ENCODE assay signal across 29 cellular contexts in the genomic region with DNA sequence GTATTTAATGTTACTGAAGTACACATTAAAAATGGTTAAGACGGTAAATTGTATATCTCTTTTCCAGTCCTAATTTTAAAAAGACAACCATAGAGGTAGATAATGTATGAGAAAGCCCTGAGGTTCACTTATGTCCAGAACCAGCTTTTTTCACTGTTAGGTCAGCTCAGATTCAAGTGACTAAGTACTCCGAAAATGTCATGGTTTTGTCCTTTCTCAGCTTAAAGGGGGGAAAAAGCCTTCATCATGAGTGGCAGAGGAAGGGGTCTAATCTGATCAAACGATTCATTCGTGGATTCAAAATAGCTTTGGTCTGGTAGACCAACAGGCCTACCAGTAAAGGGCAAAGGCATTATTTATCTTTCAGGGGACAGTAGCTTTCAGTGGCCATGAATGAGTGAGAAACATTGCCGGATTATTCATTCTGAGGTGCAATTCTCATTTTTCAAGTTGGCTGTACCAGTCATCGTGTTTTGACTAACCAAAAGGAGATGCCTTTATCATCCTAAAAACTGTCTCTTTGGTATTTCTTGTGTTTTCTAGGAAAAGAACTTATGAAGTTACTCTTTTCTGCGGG.
"Had no signal": no experiment of that assay in that cellular context is flagged by ENCODE, and none has a peak within 500 bp of the region (broad histone marks: within the 10 kb centered on the region; RNA-seq: fewer than 3 reads in every experiment).

No MANE protein-coding gene starts in this region.

- H3K4me2 ChIP-seq: smooth muscle cell had no signal

- H3K27me3 ChIP-seq: breast epithelium, heart right ventricle, sigmoid colon, uterus had no signal

- DNase-seq: activated CD4-positive, alpha-beta T cell treated with anti-CD3 and anti-CD28 coated beads, Interleukin-2, amount 50 U/mL, for 1 hour; activated CD8-positive, alpha-beta T cell treated with anti-CD3 and anti-CD28 coated beads for 36 hours; activated effector memory CD4-positive, alpha-beta T cell treated with Interleukin-2 at 50 U/mL for 16 hours; activated naive CD4-positive, alpha-beta T cell treated with Interleukin-2 at 50 U/mL for 16 hours; activated naive CD8-positive, alpha-beta T cell treated with anti-CD3 and anti-CD28 coated beads, Interleukin-2, amount 10 ng/mL, durations not matched to agents 7 days and 5 days; activated T-cell treated with anti-CD3 and anti-CD28 coated beads, Interleukin-2, amount 50 U/mL, for 48 hours; amniotic stem cell; central memory CD4-positive, alpha-beta T cell; endodermal cell; heart right ventricle; kidney glomerular epithelial cell; lower lobe of right lung; mesenchymal stem cell; naive thymus-derived CD8-positive, alpha-beta T cell; nucleus accumbens; psoas muscle; sigmoid colon; stimulated activated CD4-positive, alpha-beta T cell treated with anti-CD3 and anti-CD28 coated beads, Interleukin-15, amount 100 ng/mL, for 24 hours; T-helper 2 cell; trophoblast cell; uterus had no signal

- H3K27ac ChIP-seq: breast epithelium, heart right ventricle, lower lobe of right lung, parathyroid adenoma, psoas muscle, sigmoid colon, thoracic aorta, uterus had no signal

- H3K27ac Mint-ChIP-seq: activated CD8-positive, alpha-beta T cell treated with anti-CD3 and anti-CD28 coated beads for 36 hours; activated naive CD8-positive, alpha-beta T cell treated with anti-CD3 and anti-CD28 coated beads, Interleukin-2, amount 10 ng/mL, durations not matched to agents 7 days and 5 days; dendritic cell treated with granulocyte-macrophage colony-stimulating factor and Interleukin-4, amounts not matched to agents 40 ng/mL and 50 ng/mL, for 4 days; endodermal cell; naive thymus-derived CD8-positive, alpha-beta T cell; stimulated activated naive CD8-positive, alpha-beta T cell treated with anti-CD3 and anti-CD28 coated beads, Interleukin-15, Interleukin-2, amounts not matched to agents 100 ng/mL and 50 ng/mL, for 24 hours; WTC11 had no signal

- H3K9me3 ChIP-seq: breast epithelium, lower lobe of right lung, psoas muscle, sigmoid colon, thoracic aorta, uterus had no signal

- H3K4me1 Mint-ChIP-seq: activated naive CD8-positive, alpha-beta T cell treated with anti-CD3 and anti-CD28 coated beads, Interleukin-2, amount 10 ng/mL, durations not matched to agents 7 days and 5 days; naive thymus-derived CD8-positive, alpha-beta T cell; neural crest cell had no signal

- H3K4me1 ChIP-seq: breast epithelium, heart right ventricle, lower lobe of right lung, parathyroid adenoma, psoas muscle, sigmoid colon, uterus had no signal

- H3K4me3 ChIP-seq: breast epithelium, heart right ventricle, lower lobe of right lung, psoas muscle, sigmoid colon, smooth muscle cell, thoracic aorta, uterus had no signal

- H3K36me3 Mint-ChIP-seq: activated naive CD8-positive, alpha-beta T cell treated with anti-CD3 and anti-CD28 coated beads, Interleukin-2, amount 10 ng/mL, durations not matched to agents 7 days and 5 days; naive thymus-derived CD8-positive, alpha-beta T cell had no signal

- H3K4me3 Mint-ChIP-seq: activated CD8-positive, alpha-beta T cell treated with anti-CD3 and anti-CD28 coated beads for 36 hours; activated naive CD8-positive, alpha-beta T cell treated with anti-CD3 and anti-CD28 coated beads, Interleukin-2, amount 10 ng/mL, durations not matched to agents 7 days and 5 days; dendritic cell treated with granulocyte-macrophage colony-stimulating factor and Interleukin-4, amounts not matched to agents 40 ng/mL and 50 ng/mL, for 4 days; endodermal cell; naive thymus-derived CD8-positive, alpha-beta T cell; neural crest cell; stimulated activated naive CD8-positive, alpha-beta T cell treated with anti-CD3 and anti-CD28 coated beads, Interleukin-15, Interleukin-2, amounts not matched to agents 100 ng/mL and 50 ng/mL, for 24 hours; WTC11 had no signal

- H3K9me3 Mint-ChIP-seq: activated CD8-positive, alpha-beta T cell treated with anti-CD3 and anti-CD28 coated beads for 36 hours; activated naive CD8-positive, alpha-beta T cell treated with anti-CD3 and anti-CD28 coated beads, Interleukin-2, amount 10 ng/mL, durations not matched to agents 7 days and 5 days; dendritic cell treated with granulocyte-macrophage colony-stimulating factor and Interleukin-4, amounts not matched to agents 40 ng/mL and 50 ng/mL, for 4 days; naive thymus-derived CD8-positive, alpha-beta T cell; neural crest cell; stimulated activated naive CD8-positive, alpha-beta T cell treated with anti-CD3 and anti-CD28 coated beads, Interleukin-15, Interleukin-2, amounts not matched to agents 100 ng/mL and 50 ng/mL, for 24 hours had no signal

- H3K27me3 Mint-ChIP-seq: activated CD8-positive, alpha-beta T cell treated with anti-CD3 and anti-CD28 coated beads for 36 hours; activated naive CD8-positive, alpha-beta T cell treated with anti-CD3 and anti-CD28 coated beads, Interleukin-2, amount 10 ng/mL, durations not matched to agents 7 days and 5 days; dendritic cell treated with granulocyte-macrophage colony-stimulating factor and Interleukin-4, amounts not matched to agents 40 ng/mL and 50 ng/mL, for 4 days; naive thymus-derived CD8-positive, alpha-beta T cell; stimulated activated naive CD8-positive, alpha-beta T cell treated with anti-CD3 and anti-CD28 coated beads, Interleukin-15, Interleukin-2, amounts not matched to agents 100 ng/mL and 50 ng/mL, for 24 hours had no signal

- H2AFZ ChIP-seq: parathyroid adenoma had no signal

- H3K9ac ChIP-seq: parathyroid adenoma had no signal

- H3K36me3 ChIP-seq: breast epithelium, heart right ventricle, lower lobe of right lung, sigmoid colon, thoracic aorta, uterus had no signal

- H3K79me2 ChIP-seq: parathyroid adenoma had no signal
